In genomic region chr12:111440152-111440551, GRCh38 we compare ENCODE assay signal across 11 cellular contexts. TPM values are rescaled to one million over a fixed set of nuclear protein-coding genes. Genes with fewer than 3 reads are reported as not detected.
DNase-seq lines count a peak whose midpoint lies in the region; ATAC-seq lines count a peak whose summit lies in the region.
"Had no signal": no experiment of that assay in that cellular context is flagged by ENCODE, and none has a peak within 500 bp of the region (broad histone marks: within the 10 kb centered on the region; RNA-seq: fewer than 3 reads in every experiment).

No MANE protein-coding gene starts in this region.

- no peaks in the 10 kb centered on the region for H3K36me3 ChIP-seq in CD4-positive, alpha-beta memory T cell (ENCODE audit: insufficient read depth, low read length)

- H3K4me3 Mint-ChIP-seq in CD4-positive, alpha-beta memory T cell: peak overlapping the region in 2 of 8 donors; percentile 34 to 52
- H3K4me3 Mint-ChIP-seq: stimulated activated effector memory CD8-positive, alpha-beta T cell treated with anti-CD3 and anti-CD28 coated beads, Interleukin-12 subunit alpha, Interleukin-12 subunit beta, amount 100 ng/mL, for 72 hours had no signal

- intact Hi-C loops in CD4-positive, alpha-beta memory T cell (cut with micrococcal nuclease): no loop called here
- intact Hi-C loops in sciatic nerve (cut with DNase I): no loop called here

- no peaks in the 10 kb centered on the region for H3K27me3 Mint-ChIP-seq in CD4-positive, alpha-beta memory T cell

- H3K9me3 ChIP-seq in CD4-positive, alpha-beta memory T cell (ENCODE audit: control insufficient read depth in 1 of 2, low read length in 2 of 2): no peaks in the 10 kb centered on the region

- H3K27me3 ChIP-seq in CD4-positive, alpha-beta memory T cell (ENCODE audit: insufficient read depth, low read length): no peaks in the 10 kb centered on the region

- peaks cover 10 to 25% of the 10 kb centered on the region in 2 donors for H3K36me3 Mint-ChIP-seq in CD4-positive, alpha-beta memory T cell

- H3K27ac ChIP-seq in CD4-positive, alpha-beta memory T cell (ENCODE audit: low read depth, low read length): peak overlapping the region; percentile 25

- H3K4me3 ChIP-seq in CD4-positive, alpha-beta memory T cell (ENCODE audit: low read length in 2 of 2): no peak overlapping the region

- no peaks in the 10 kb centered on the region for H3K9me3 Mint-ChIP-seq in CD4-positive, alpha-beta memory T cell
- H3K9me3 Mint-ChIP-seq: stimulated activated effector memory CD8-positive, alpha-beta T cell treated with anti-CD3 and anti-CD28 coated beads, Interleukin-12 subunit alpha, Interleukin-12 subunit beta, amount 100 ng/mL, for 72 hours had no signal

- ATAC-seq in sciatic nerve (no peak), GM18858 (IDR thresholded peaks at IDR 0.05; ENCODE audit: unreplicated experiment) (no peak)
- ATAC-seq: stimulated activated effector memory CD8-positive, alpha-beta T cell treated with anti-CD3 and anti-CD28 coated beads, Interleukin-12 subunit alpha, Interleukin-12 subunit beta, amount 100 ng/mL, for 72 hours had no signal

- H3K4me1 Mint-ChIP-seq in CD4-positive, alpha-beta memory T cell: peaks cover 70 to 98% (median 84%) of the 10 kb centered on the region in 4 donors

- H3K27ac Mint-ChIP-seq in CD4-positive, alpha-beta memory T cell: peak overlapping the region; percentile 62 to 100 (median 85)

- POLR2A ChIA-PET in CD4-positive, alpha-beta memory T cell (lab: Charles Lee; ENCODE audit: partially characterized antibody): interaction anchor here (6.7 to 27.1 kb wide), 2 partner anchors 12 to 34 kb away, joined by 107 to 683 read pairs; partner anchors contain the start of gene SH2B3

- DNase-seq in CD4-positive, alpha-beta memory T cell: no peak
- DNase-seq in NCI-H524 treated with DMSO at 0.1 percent for 48 hours (lab: John Stamatoyannopoulos, UW) (peak; percentile 24), ecto neural progenitor cell (ENCODE audit: low spot score) (peak; percentile 44), sciatic nerve (ENCODE audit: low spot score) (peak; percentile 52), DMS79 treated with DMSO at 0.1 percent for 48 hours (lab: John Stamatoyannopoulos, UW) (no peak)
- no peak for DNase-seq in stimulated activated CD4-positive, alpha-beta T cell treated with anti-CD3 and anti-CD28 coated beads, Interleukin-1b, Interleukin-23, amount 100 ng/mL, for 48 hours
- no peak for DNase-seq in effector CD8-positive, alpha-beta T cell (lab: John Stamatoyannopoulos, UW)
- DNase-seq: DMS79, NCI-H1436 treated with DMSO at 0.1 percent for 48 hours had no signal

- CTCF ChIA-PET in CD4-positive, alpha-beta memory T cell (lab: Charles Lee; ENCODE audit: partially characterized antibody): interaction anchor here (1.1 to 22.4 kb wide), 5 partner anchors 12 to 43 kb away, joined by 3 to 1282 read pairs (median 4); partner anchors contain the start of gene SH2B3

- H3K4me1 ChIP-seq in CD4-positive, alpha-beta memory T cell (ENCODE audit: insufficient read depth, low read length): peaks cover 97% of the 10 kb centered on the region

RNA-seq across cellular contexts. Expression of gene SH2B3, which starts 34.4 kb away (rescaled TPM):
- 10 to 100 TPM; 25.3 to 28.2 TPM for total RNA-seq in CD4-positive, alpha-beta memory T cell
- polyA plus RNA-seq in CD4-positive, alpha-beta memory T cell: 10 to 100 TPM in 1 of 2 donors, 1 to 10 TPM in 1; 4.2 to 14.2 TPM
- 27.5 TPM for total RNA-seq in sciatic nerve

Comparison
In these comparisons a context has a peak if more than half of its experiments do, and no peak if none do; other contexts are left out.
1. DNase-seq: peak in NCI-H524 treated with DMSO at 0.1 percent for 48 hours (single experiment), ecto neural progenitor cell (single experiment) and sciatic nerve (single experiment); none in CD4-positive, alpha-beta memory T cell (0 of 5), stimulated activated CD4-positive, alpha-beta T cell treated with anti-CD3 and anti-CD28 coated beads, Interleukin-1b, Interleukin-23, amount 100 ng/mL, for 48 hours (single experiment), effector CD8-positive, alpha-beta T cell (single experiment) and DMS79 treated with DMSO at 0.1 percent for 48 hours (single experiment).